In genomic region chr13:67223742-67224141, GRCh38 we compare ENCODE assay signal across 8 cellular contexts. TPM values are rescaled to one million over a fixed set of nuclear protein-coding genes. Genes with fewer than 3 reads are reported as not detected.
DNase-seq lines count a peak whose midpoint lies in the region; ATAC-seq, FAIRE-seq and TF ChIP-seq lines count a peak whose summit lies in the region.

No MANE protein-coding gene starts in this region.

- FAIRE-seq in bronchial epithelial cell (lab: Jason Lieb, UNC) = no peak

- DNase-seq in activated T-cell treated with anti-CD3 and anti-CD28 coated beads, Interleukin-2, amount 50 U/mL, for 4 hours = no peak
- DNase-seq in activated T-cell treated with anti-CD3 and anti-CD28 coated beads, Interleukin-2, amount 50 U/mL, for 1 hour = no peak
- DNase-seq in bronchial epithelial cell (ENCODE audit: low read depth) (peak; percentile 13), mesothelial cell of epicardium (ENCODE audit: low spot score in 2 of 2, unreplicated experiment in 2 of 2) (no peak), RKO (ENCODE audit: low spot score) (no peak), inferior parietal cortex (ENCODE audit: extremely low spot score) (no peak)

- H3K9me3 Mint-ChIP-seq in activated T-cell treated with anti-CD3 and anti-CD28 coated beads, Interleukin-2, amount 50 U/mL, for 4 hours = no peaks in the 10 kb centered on the region
- H3K9me3 Mint-ChIP-seq in mesothelial cell of epicardium = no peaks in the 10 kb centered on the region

- peaks cover 18% of the 10 kb centered on the region for H3K27me3 Mint-ChIP-seq in activated T-cell treated with anti-CD3 and anti-CD28 coated beads, Interleukin-2, amount 50 U/mL, for 4 hours (ENCODE audit: low read depth)
- peaks cover 3% of the 10 kb centered on the region for H3K27me3 Mint-ChIP-seq in mesothelial cell of epicardium (ENCODE audit: low read depth)

- TF ChIP-seq CTCF in bronchial epithelial cell (IDR thresholded peaks at IDR 0.05; ENCODE audit: insufficient read depth, low read length, severe bottlenecking) (no peak), mesothelial cell of epicardium (IDR thresholded peaks at IDR 0.05; ENCODE audit: unreplicated experiment) (no peak)

- no peak overlapping the region for H3K4me3 ChIP-seq in bronchial epithelial cell (ENCODE audit: low read depth, low read length)

- H3K27me3 ChIP-seq in bronchial epithelial cell (ENCODE audit: control insufficient read depth, insufficient read depth, low read length) = no peaks in the 10 kb centered on the region

- H3K27ac Mint-ChIP-seq in mesothelial cell of epicardium = peak overlapping the region; percentile 34

- peak overlapping the region; percentile 24 for H3K4me3 Mint-ChIP-seq in activated T-cell treated with anti-CD3 and anti-CD28 coated beads, Interleukin-2, amount 50 U/mL, for 4 hours
- peak overlapping the region; percentile 62 for H3K4me3 Mint-ChIP-seq in mesothelial cell of epicardium

- no peaks in the 10 kb centered on the region for H3K36me3 Mint-ChIP-seq in activated T-cell treated with anti-CD3 and anti-CD28 coated beads, Interleukin-2, amount 50 U/mL, for 4 hours (ENCODE audit: insufficient read depth)
- peaks cover 8% of the 10 kb centered on the region for H3K36me3 Mint-ChIP-seq in mesothelial cell of epicardium

- peaks cover 9% of the 10 kb centered on the region for H3K4me1 Mint-ChIP-seq in activated T-cell treated with anti-CD3 and anti-CD28 coated beads, Interleukin-2, amount 50 U/mL, for 4 hours (ENCODE audit: low read depth)
- peaks cover 31% of the 10 kb centered on the region for H3K4me1 Mint-ChIP-seq in mesothelial cell of epicardium

- H3K27ac ChIP-seq in temporal lobe (ENCODE audit: low read depth, low read length) = peak overlapping the region; percentile 11

- ATAC-seq in activated T-cell treated with anti-CD3 and anti-CD28 coated beads, Interleukin-2, amount 50 U/mL, for 4 hours = no peak
- no peak for ATAC-seq in HG03457 (IDR thresholded peaks at IDR 0.05; ENCODE audit: unreplicated experiment)

- no peaks in the 10 kb centered on the region for H3K36me3 ChIP-seq in bronchial epithelial cell (ENCODE audit: control insufficient read depth, insufficient read depth, low read length)

RNA-seq across cellular contexts. Expression of gene PCDH9, which starts 6.4 kb away (rescaled TPM):
- total RNA-seq in activated T-cell treated with anti-CD3 and anti-CD28 coated beads, Interleukin-2, amount 50 U/mL, for 4 hours = under 1 TPM; 0.13 to 0.38 (median 0.13) TPM
- 0.26 TPM in 2 replicates for total RNA-seq in bronchial epithelial cell
- 26.9 to 31.2 TPM (median 29.7 TPM) in 3 replicates for total RNA-seq in mesothelial cell of epicardium
- total RNA-seq in temporal lobe = 59.0 TPM

Comparison
In these comparisons a context has a peak if more than half of its experiments do, and no peak if none do; other contexts are left out.
1. RNA of gene PCDH9, which starts 6.4 kb away (total RNA-seq): 59.0 TPM in temporal lobe (single experiment) and 26.9 to 31.2 TPM in mesothelial cell of epicardium; 0.26 TPM in bronchial epithelial cell and 0.13 to 0.38 TPM in activated T-cell treated with anti-CD3 and anti-CD28 coated beads, Interleukin-2, amount 50 U/mL, for 4 hours; every median in the first group is over 10 times any median in the second.